Comparison of ENCODE assay signal across 21 cellular contexts in genomic region chr6:128663238-128663637, GRCh38.
A peak's percentile ranks its signal among the peaks of the same experiment; 100 is the strongest.
DNase-seq lines count a peak whose midpoint lies in the region; ATAC-seq lines count a peak whose summit lies in the region.
"Had no signal": no experiment of that assay in that cellular context is flagged by ENCODE, and none has a peak within 500 bp of the region (broad histone marks: within the 10 kb centered on the region; RNA-seq: fewer than 3 reads in every experiment).

No MANE protein-coding gene starts in this region.

- no peak overlapping the region for H3K4me3 Mint-ChIP-seq in activated T-helper 2 cell treated with anti-CD3 and anti-CD28 coated beads, Interferon-gamma antibody, Interleukin-2, Interleukin-4, amounts not matched to agents 10 μg/mL and 5 μg/mL and 100 μg/mL, durations not matched to agents 14 hours and 24 hours and 36 hours (ENCODE audit: low read depth)
- H3K4me3 Mint-ChIP-seq: mesothelial cell of epicardium; nephron; T-helper 1 cell treated with Interleukin-12 subunit alpha and Interleukin-12 subunit beta and Interleukin-4 antibody, amounts not matched to agents 30 μg/mL and 1 μg/mL, for 36 hours had no signal

- DNase-seq in SKM-1 (lab: John Stamatoyannopoulos, UW; ENCODE audit: unreplicated experiment) (no peak), NCI-H128 (lab: John Stamatoyannopoulos, UW; ENCODE audit: unreplicated experiment) (no peak)
- DNase-seq in activated T-helper 2 cell treated with anti-CD3 and anti-CD28 coated beads, Interferon-gamma antibody, Interleukin-2, Interleukin-4, amounts not matched to agents 10 μg/mL and 5 μg/mL and 100 μg/mL, durations not matched to agents 14 hours and 24 hours and 36 hours (ENCODE audit: low spot score): no peak
- DNase-seq: activated CD8-positive, alpha-beta memory T cell treated with anti-CD3 and anti-CD28 coated beads, Interleukin-2, amount 50 U/mL, for 48 hours; activated gamma-delta T cell; amniotic stem cell; BE2C; Karpas-422; NCI-H1092; Peyer's patch; stimulated activated CD4-positive, alpha-beta T cell treated with anti-CD3 and anti-CD28 coated beads, Interleukin-15, amount 100 ng/mL, for 24 hours; WERI-Rb-1 had no signal

- H3K4me1 Mint-ChIP-seq in activated T-helper 2 cell treated with anti-CD3 and anti-CD28 coated beads, Interferon-gamma antibody, Interleukin-2, Interleukin-4, amounts not matched to agents 10 μg/mL and 5 μg/mL and 100 μg/mL, durations not matched to agents 14 hours and 24 hours and 36 hours (ENCODE audit: low read depth): peaks cover 17% of the 10 kb centered on the region
- H3K4me1 Mint-ChIP-seq: nephron had no signal

- H3K27me3 Mint-ChIP-seq in activated T-helper 2 cell treated with anti-CD3 and anti-CD28 coated beads, Interferon-gamma antibody, Interleukin-2, Interleukin-4, amounts not matched to agents 10 μg/mL and 5 μg/mL and 100 μg/mL, durations not matched to agents 14 hours and 24 hours and 36 hours (ENCODE audit: low read depth): peaks cover 2% of the 10 kb centered on the region

- no peaks in the 10 kb centered on the region for H3K9me3 Mint-ChIP-seq in activated T-helper 2 cell treated with anti-CD3 and anti-CD28 coated beads, Interferon-gamma antibody, Interleukin-2, Interleukin-4, amounts not matched to agents 10 μg/mL and 5 μg/mL and 100 μg/mL, durations not matched to agents 14 hours and 24 hours and 36 hours
- H3K9me3 Mint-ChIP-seq: mesothelial cell of epicardium; nephron; T-helper 1 cell treated with Interleukin-12 subunit alpha and Interleukin-12 subunit beta and Interleukin-4 antibody, amounts not matched to agents 30 μg/mL and 1 μg/mL, for 36 hours had no signal

- ATAC-seq in GM18498 (IDR thresholded peaks at IDR 0.05; ENCODE audit: unreplicated experiment) (peak; percentile 79), GM19025 (IDR thresholded peaks at IDR 0.05; ENCODE audit: low read depth, unreplicated experiment) (peak; percentile 66), GM21825 (IDR thresholded peaks at IDR 0.05; ENCODE audit: unreplicated experiment) (peak; percentile 54), HG03135 (IDR thresholded peaks at IDR 0.05; ENCODE audit: unreplicated experiment) (peak; percentile 72), HG02981 (IDR thresholded peaks at IDR 0.05; ENCODE audit: unreplicated experiment) (no peak)
- ATAC-seq: sciatic nerve had no signal

- H3K36me3 Mint-ChIP-seq in activated T-helper 2 cell treated with anti-CD3 and anti-CD28 coated beads, Interferon-gamma antibody, Interleukin-2, Interleukin-4, amounts not matched to agents 10 μg/mL and 5 μg/mL and 100 μg/mL, durations not matched to agents 14 hours and 24 hours and 36 hours (ENCODE audit: low read depth): peaks cover 3% of the 10 kb centered on the region
- H3K36me3 Mint-ChIP-seq: mesothelial cell of epicardium had no signal

- intact Hi-C loops in activated T-helper 2 cell treated with anti-CD3 and anti-CD28 coated beads, Interferon-gamma antibody, Interleukin-2, Interleukin-4, amounts not matched to agents 10 μg/mL and 5 μg/mL and 100 μg/mL, durations not matched to agents 14 hours and 24 hours and 36 hours (cut with micrococcal nuclease): no loop called here

- H3K27ac Mint-ChIP-seq in activated T-helper 2 cell treated with anti-CD3 and anti-CD28 coated beads, Interferon-gamma antibody, Interleukin-2, Interleukin-4, amounts not matched to agents 10 μg/mL and 5 μg/mL and 100 μg/mL, durations not matched to agents 14 hours and 24 hours and 36 hours: no peak overlapping the region
- H3K27ac Mint-ChIP-seq: mesothelial cell of epicardium; nephron; T-helper 1 cell treated with Interleukin-12 subunit alpha and Interleukin-12 subunit beta and Interleukin-4 antibody, amounts not matched to agents 30 μg/mL and 1 μg/mL, for 36 hours had no signal
